8 cellular contexts compared by ENCODE assay signal in the genomic region with DNA sequence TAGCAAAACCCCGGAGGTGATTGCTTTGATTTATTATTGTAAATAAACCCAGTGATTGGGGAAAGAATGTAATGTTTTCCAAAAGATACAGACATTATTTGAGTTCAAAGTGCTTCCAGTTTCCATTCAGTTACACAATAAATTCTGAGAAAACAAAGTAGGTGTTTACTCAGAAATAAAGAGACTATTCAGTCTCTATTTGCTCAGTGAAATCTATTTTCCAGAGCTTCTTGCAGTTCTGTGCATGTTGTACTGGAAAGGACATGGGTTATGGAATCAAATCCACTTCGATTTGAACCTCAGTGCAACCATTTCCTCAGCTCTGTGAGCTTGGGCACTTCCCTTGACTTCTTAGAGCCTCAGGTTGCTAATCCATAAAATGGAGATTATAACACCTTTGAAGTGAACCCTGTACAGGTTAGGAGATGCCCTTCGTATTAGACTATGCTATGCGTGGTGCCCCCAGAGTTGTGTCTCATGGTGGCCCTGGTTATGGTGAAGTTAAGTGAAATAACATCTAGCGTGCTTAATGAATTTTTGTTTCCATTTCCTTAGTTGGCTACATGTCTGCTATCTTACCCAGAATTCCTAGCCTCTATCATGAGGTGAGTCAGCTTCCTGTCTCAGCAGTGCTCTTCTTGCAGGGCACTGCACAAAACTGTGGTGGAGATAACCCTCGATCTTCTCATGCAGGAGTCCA.
DNase-seq lines count a peak whose midpoint lies in the region; ATAC-seq and TF ChIP-seq lines count a peak whose summit lies in the region.

No MANE protein-coding gene starts in this region.

- no peak for TF ChIP-seq POLR2A in transverse colon (IDR thresholded peaks at IDR 0.05)

- TF ChIP-seq CTCF in GM12865 (IDR thresholded peaks at IDR 0.05; ENCODE audit: insufficient read depth, low read depth, low read length, missing control alignments) (no peak), transverse colon (IDR thresholded peaks at IDR 0.05) (no peak), GM13976 (IDR thresholded peaks at IDR 0.05; ENCODE audit: borderline replicate concordance, control extremely low read depth, extremely low read depth, insufficient read depth, missing control alignments) (no peak)

- H3K9me3 Mint-ChIP-seq in T-helper 1 cell treated with Interleukin-12 subunit alpha and Interleukin-12 subunit beta and Interleukin-4 antibody, amounts not matched to agents 30 μg/mL and 1 μg/mL, for 36 hours: peaks cover under 1% of the 10 kb centered on the region

- DNase-seq in GM12865 (ENCODE audit: low read depth) (peak; percentile 67), dermis blood vessel endothelial cell (peak; percentile 76), transverse colon (no peak), 8988T (no peak), GM13976 (ENCODE audit: low spot score) (no peak), HuH-7.5 (ENCODE audit: low spot score) (no peak)

- no peaks in the 10 kb centered on the region for H3K36me3 ChIP-seq in transverse colon

- H3K9me3 ChIP-seq in transverse colon: no peaks in the 10 kb centered on the region

- peak overlapping the region; percentile 99 for H3K27ac Mint-ChIP-seq in T-helper 1 cell treated with Interleukin-12 subunit alpha and Interleukin-12 subunit beta and Interleukin-4 antibody, amounts not matched to agents 30 μg/mL and 1 μg/mL, for 36 hours

- peak overlapping the region; percentile 62 to 77 (median 73) for H3K27ac ChIP-seq in transverse colon

- no peak for TF ChIP-seq EP300 in transverse colon (IDR thresholded peaks at IDR 0.05; ENCODE audit: low read depth)

- H3K27me3 Mint-ChIP-seq in T-helper 1 cell treated with Interleukin-12 subunit alpha and Interleukin-12 subunit beta and Interleukin-4 antibody, amounts not matched to agents 30 μg/mL and 1 μg/mL, for 36 hours (ENCODE audit: low read depth): no peaks in the 10 kb centered on the region

- H3K4me1 ChIP-seq in transverse colon: peaks cover 0 to 55% (median 31%) of the 10 kb centered on the region in 4 donors

- H3K4me1 Mint-ChIP-seq in T-helper 1 cell treated with Interleukin-12 subunit alpha and Interleukin-12 subunit beta and Interleukin-4 antibody, amounts not matched to agents 30 μg/mL and 1 μg/mL, for 36 hours (ENCODE audit: low read depth): peaks cover 75% of the 10 kb centered on the region

- in situ Hi-C loops in transverse colon (cut with MboI; ENCODE audit: low pct_ligation_motif_present in 1 of 4, low pct_unique_long_range_greater_than_20kb in 1 of 4, low sequenced_read_pairs in 3 of 4) (no loop called here), GM13976 (cut with MboI; ENCODE audit: low sequenced_read_pairs, unreplicated experiment) (no loop called here)

- ATAC-seq in HG02798 (IDR thresholded peaks at IDR 0.05; ENCODE audit: poor library complexity, unreplicated experiment): peak; percentile 45

- peak overlapping the region; percentile 88 for H3K4me3 Mint-ChIP-seq in T-helper 1 cell treated with Interleukin-12 subunit alpha and Interleukin-12 subunit beta and Interleukin-4 antibody, amounts not matched to agents 30 μg/mL and 1 μg/mL, for 36 hours

- H3K4me3 ChIP-seq in GM12865 (ENCODE audit: low read depth, low read length): peak overlapping the region; percentile 5; the same call in 1 of the 2 replicates
- no peak overlapping the region for H3K4me3 ChIP-seq in transverse colon

- no peaks in the 10 kb centered on the region for H3K27me3 ChIP-seq in transverse colon

- intact Hi-C loops in transverse colon (cut with DNase I; ENCODE audit: low total_unique reads): no loop called here

- H3K36me3 Mint-ChIP-seq in T-helper 1 cell treated with Interleukin-12 subunit alpha and Interleukin-12 subunit beta and Interleukin-4 antibody, amounts not matched to agents 30 μg/mL and 1 μg/mL, for 36 hours (ENCODE audit: low read depth): peaks cover 76% of the 10 kb centered on the region

- 33 to 35% methylated on average over 5 to 6 of the region's 6 CpGs for WGBS in transverse colon (ENCODE audit: low coverage in 1 of 2), 2 donors

Comparison
In these comparisons a context has a peak if more than half of its experiments do, and no peak if none do; other contexts are left out.
1. DNase-seq: peak in GM12865 (single experiment) and dermis blood vessel endothelial cell (single experiment); none in transverse colon (single experiment), 8988T (single experiment), GM13976 (single experiment) and HuH-7.5 (single experiment).